4 cellular contexts compared by ENCODE assay signal in the genomic region with DNA sequence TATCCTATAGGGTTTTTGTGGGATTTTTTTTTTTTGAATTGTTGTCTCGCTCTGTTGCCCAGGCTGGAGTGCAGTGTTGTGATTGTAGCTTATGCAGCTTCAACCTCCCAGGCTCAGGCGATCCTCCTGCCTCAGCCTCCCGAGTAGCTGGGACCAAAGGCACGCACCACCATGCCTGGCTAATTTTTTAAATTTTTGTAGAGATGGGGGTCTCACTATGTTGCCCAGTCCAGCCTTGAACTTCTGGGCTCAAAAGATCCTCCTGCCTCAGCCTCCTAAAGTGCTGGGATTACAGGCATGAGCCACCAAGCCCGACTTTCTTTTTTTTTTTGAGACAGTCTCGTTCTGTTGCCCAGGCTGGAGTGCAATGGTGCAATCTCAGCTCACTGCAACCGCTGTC. TPM values are rescaled to one million over a fixed set of nuclear protein-coding genes. Genes with fewer than 3 reads are reported as not detected.
"Had no signal": no experiment of that assay in that cellular context is flagged by ENCODE, and none has a peak within 500 bp of the region (broad histone marks: within the 10 kb centered on the region; RNA-seq: fewer than 3 reads in every experiment).

No MANE protein-coding gene starts in this region.

RNA-seq across cellular contexts. Expression of a gene that starts 5.6 kb away (rescaled TPM):
- total RNA-seq: LHCN-M2, Right ventricle myocardium inferior, RPMI7951, SJCRH30 had no signal
